In genomic region chr4:134935320-134935719, GRCh38 we compare ENCODE assay signal across 8 cellular contexts.
DNase-seq lines count a peak whose midpoint lies in the region; ATAC-seq and TF ChIP-seq lines count a peak whose summit lies in the region.

No MANE protein-coding gene starts in this region.

- CTCF ChIA-PET in HCT116 (lab: Charles Lee) = no interaction called here
- CTCF ChIA-PET in CD8-positive, alpha-beta T cell (lab: Charles Lee) = no interaction called here

- H3K9ac ChIP-seq in HCT116 (ENCODE audit: low read length) = no peak overlapping the region

- DNase-seq in D341Med (ENCODE audit: low spot score) (peak; percentile 43), HCT116 (ENCODE audit: low read depth, low spot score) (no peak), SK-MEL-5 (ENCODE audit: low read depth, low spot score) (peak; percentile 58), iPS-NIHi7 (ENCODE audit: extremely low spot score) (peak; percentile 40)
- DNase-seq in CD8-positive, alpha-beta T cell = no peak

- no peaks in the 10 kb centered on the region for H3K9me3 ChIP-seq in HCT116 (ENCODE audit: control insufficient read depth in 1 of 2, insufficient read depth in 1 of 2, low read depth in 1 of 2, low read length in 2 of 2)
- H3K9me3 ChIP-seq in CD8-positive, alpha-beta T cell (ENCODE audit: low read length) = no peaks in the 10 kb centered on the region

- no peaks in the 10 kb centered on the region for H3K4me1 ChIP-seq in HCT116 (ENCODE audit: control insufficient read depth in 1 of 2, insufficient read depth in 2 of 2, low read length in 2 of 2)
- H3K4me1 ChIP-seq in CD8-positive, alpha-beta T cell (ENCODE audit: insufficient read depth, low read length) = no peaks in the 10 kb centered on the region

- no peak for TF ChIP-seq POLR2A in HCT116 (IDR thresholded peaks at IDR 0.05; ENCODE audit: borderline replicate concordance, extremely low read depth, insufficient read depth, insufficient read length)

- no peaks in the 10 kb centered on the region for H3K36me3 ChIP-seq in HCT116 (ENCODE audit: control insufficient read depth in 1 of 2, insufficient read depth in 2 of 2, low read length in 2 of 2)
- no peaks in the 10 kb centered on the region for H3K36me3 ChIP-seq in CD8-positive, alpha-beta T cell (ENCODE audit: insufficient read depth, low read length)

- H3K4me3 Mint-ChIP-seq in CD8-positive, alpha-beta T cell = no peak overlapping the region

- BruUV-seq in HCT116 (replicated peaks; lab: Mats Ljungman, UMichigan) = no TSS peak

- POLR2A ChIA-PET in HCT116 (lab: Charles Lee) = no interaction called here
- POLR2A ChIA-PET in CD8-positive, alpha-beta T cell (lab: Charles Lee) = no interaction called here

- no peaks in the 10 kb centered on the region for H3K9me2 ChIP-seq in HCT116 (ENCODE audit: insufficient read depth)

- no peaks in the 10 kb centered on the region for H3K4me1 Mint-ChIP-seq in CD8-positive, alpha-beta T cell (ENCODE audit: low read depth)

- H3K27ac ChIP-seq in HCT116 (ENCODE audit: low read depth, low read length) = no peak overlapping the region
- H3K27ac ChIP-seq in CD8-positive, alpha-beta T cell (ENCODE audit: low read depth, low read length) = no peak overlapping the region

- H3K4me3 ChIP-seq in HCT116 (replicated peaks in 1 of 2; ENCODE audit: low read depth in 1 of 2, low read length in 2 of 2) = no peak overlapping the region
- no peak overlapping the region for H3K4me3 ChIP-seq in CD8-positive, alpha-beta T cell (ENCODE audit: low read depth, low read length)

- H3K4me2 ChIP-seq in HCT116 (ENCODE audit: low read length) = no peak overlapping the region

- TF ChIP-seq CTCF in HCT116 (IDR thresholded peaks at IDR 0.05 in 2 of 3, conservative IDR thresholded peaks at IDR 0.05 in 1 of 3; ENCODE audit: borderline replicate concordance in 1 of 3, insufficient read depth in 1 of 3, low read depth in 2 of 3, low read length in 2 of 3) = peak; percentile 19 to 62 (median 51); a peak in 5 of 6 replicates
- TF ChIP-seq CTCF in CD8-positive, alpha-beta T cell (IDR thresholded peaks at IDR 0.05) = no peak

- intact Hi-C loops in HCT116 (cut with micrococcal nuclease) = loop anchor here (5.0 kb wide), 1 partner anchor 1778 kb away; no protein-coding TSS in a partner anchor
- intact Hi-C loops in CD8-positive, alpha-beta T cell (cut with DNase I, micrococcal nuclease) = no loop called here

- RAD21 ChIA-PET in HCT116 (lab: Charles Lee; ENCODE audit: low non-redundant PET in 1 of 2, low total read pairs in 2 of 2, uncharacterized antibody in 2 of 2, unreplicated experiment in 2 of 2) = no interaction called here

- 0 out of 2 replicates have a peak, but pooled peaks have one; percentile 54 for ATAC-seq in HCT116
- no peak for ATAC-seq in GM21381 (IDR thresholded peaks at IDR 0.05; ENCODE audit: unreplicated experiment)
- ATAC-seq in CD8-positive, alpha-beta T cell = no peak
- no peak for ATAC-seq in GM21737 (IDR thresholded peaks at IDR 0.05; ENCODE audit: unreplicated experiment)
- no peak for ATAC-seq in HG03196 (IDR thresholded peaks at IDR 0.05; ENCODE audit: unreplicated experiment)

- no peaks in the 10 kb centered on the region for H3K36me3 Mint-ChIP-seq in CD8-positive, alpha-beta T cell

- H3K79me2 ChIP-seq in HCT116 (ENCODE audit: insufficient read depth, low read length) = no peaks in the 10 kb centered on the region

- H3K27me3 ChIP-seq in HCT116 (ENCODE audit: insufficient read depth, low read length) = no peaks in the 10 kb centered on the region
- H3K27me3 ChIP-seq in CD8-positive, alpha-beta T cell (ENCODE audit: insufficient read depth, low read length) = no peaks in the 10 kb centered on the region

- H4K20me1 ChIP-seq in HCT116 (ENCODE audit: insufficient read depth) = no peaks in the 10 kb centered on the region

- in situ Hi-C loops in SK-MEL-5 (cut with HindIII; ENCODE audit: low pct_unique_long_range_greater_than_20kb, low sequenced_read_pairs) = no loop called here

- H3K27me3 Mint-ChIP-seq in CD8-positive, alpha-beta T cell (ENCODE audit: low read depth) = no peaks in the 10 kb centered on the region

- TF ChIP-seq RAD21 in HCT116 (IDR thresholded peaks at IDR 0.05; ENCODE audit: low read depth) = peak; percentile 62

- H3K27ac Mint-ChIP-seq in CD8-positive, alpha-beta T cell = no peak overlapping the region

- H2AFZ ChIP-seq in HCT116 (ENCODE audit: low read depth, low read length, poor library complexity, severe bottlenecking) = no peak overlapping the region

- peaks cover 12% of the 10 kb centered on the region for H3K9me3 Mint-ChIP-seq in CD8-positive, alpha-beta T cell

TF ChIP-seq in HCT116, 20 proteins besides CTCF, POLR2A, EP300 and RAD21:
- TF ChIP-seq JUND (IDR thresholded peaks at IDR 0.05) = no peak
- TF ChIP-seq EZH2 (IDR thresholded peaks at IDR 0.05) = no peak
- no peak for TF ChIP-seq EZH2phosphoT487 (IDR thresholded peaks at IDR 0.05; ENCODE audit: borderline replicate concordance)
- TF ChIP-seq YY1 (IDR thresholded peaks at IDR 0.05; ENCODE audit: extremely low read depth, insufficient replicate concordance, low read depth, low read length) = no peak
- no peak for TF ChIP-seq REST (IDR thresholded peaks at IDR 0.05; ENCODE audit: low read depth)
- no peak for TF ChIP-seq CEBPB (IDR thresholded peaks at IDR 0.05; ENCODE audit: low read depth)
- no peak for TF ChIP-seq EGR1 (IDR thresholded peaks at IDR 0.05; ENCODE audit: low read depth)
- no peak for TF ChIP-seq POLR2AphosphoS5 (IDR thresholded peaks at IDR 0.05; ENCODE audit: low read depth, low read length)
TF ChIP-seq in HCT116: peak in this region for 0.

Comparison
In these comparisons a context has a peak if more than half of its experiments do, and no peak if none do; other contexts are left out.
1. DNase-seq: peak in D341Med (single experiment), SK-MEL-5 (single experiment) and iPS-NIHi7 (single experiment); none in HCT116 (single experiment) and CD8-positive, alpha-beta T cell (0 of 7).